ENCODE assay signal across 8 cellular contexts in genomic region chr5:112757468-112758208, GRCh38. TPM values are rescaled to one million over a fixed set of nuclear protein-coding genes. Genes with fewer than 3 reads are reported as not detected.
DNase-seq lines count a peak whose midpoint lies in the region; ATAC-seq, FAIRE-seq and TF ChIP-seq lines count a peak whose summit lies in the region.

No MANE protein-coding gene starts in this region.

- no peak for TF ChIP-seq POLR2A in endothelial cell of umbilical vein (IDR thresholded peaks at IDR 0.05; ENCODE audit: low read depth, low read length)

- no peaks in the 10 kb centered on the region for H3K9me3 Mint-ChIP-seq in activated CD8-positive, alpha-beta memory T cell treated with anti-CD3 and anti-CD28 coated beads, Interleukin-2, amount 10 ng/mL, durations not matched to agents 7 days and 5 days (ENCODE audit: low read depth)
- H3K9me3 Mint-ChIP-seq in naive B cell: no peaks in the 10 kb centered on the region

- H3K9me1 ChIP-seq in endothelial cell of umbilical vein (replicated peaks; ENCODE audit: control insufficient read depth, extremely low read depth, insufficient read depth, low read length): no peaks in the 10 kb centered on the region

- no peak overlapping the region for H3K4me3 Mint-ChIP-seq in activated CD8-positive, alpha-beta memory T cell treated with anti-CD3 and anti-CD28 coated beads, Interleukin-2, amount 10 ng/mL, durations not matched to agents 7 days and 5 days
- no peak overlapping the region for H3K4me3 Mint-ChIP-seq in naive B cell

- TF ChIP-seq CTCF in LNCAP (IDR thresholded peaks at IDR 0.05): peak; percentile 87
- peak; percentile 49 to 50 for TF ChIP-seq CTCF in endothelial cell of umbilical vein (IDR thresholded peaks at IDR 0.05; ENCODE audit: extremely low read depth in 1 of 2, insufficient read depth in 1 of 2, low read depth in 1 of 2, low read length in 2 of 2)

- peaks cover 2% of the 10 kb centered on the region for H3K4me1 Mint-ChIP-seq in activated CD8-positive, alpha-beta memory T cell treated with anti-CD3 and anti-CD28 coated beads, Interleukin-2, amount 10 ng/mL, durations not matched to agents 7 days and 5 days
- peaks cover 10 to 24% (median 12%) of the 10 kb centered on the region in 3 donors for H3K4me1 Mint-ChIP-seq in naive B cell

- DNase-seq in activated CD8-positive, alpha-beta memory T cell treated with anti-CD3 and anti-CD28 coated beads, Interleukin-2, amount 10 ng/mL, durations not matched to agents 7 days and 5 days: no peak
- DNase-seq in activated CD8-positive, alpha-beta memory T cell treated with anti-CD3 and anti-CD28 coated beads, Interleukin-2, amount 50 U/mL, for 4 hours: no peak
- DNase-seq in H4 (ENCODE audit: low spot score) (peak; percentile 66), SK-N-MC (ENCODE audit: low read depth, low spot score) (peak; percentile 30), endothelial cell of umbilical vein (ENCODE audit: low read depth, low spot score) (peak; percentile 78), naive B cell (peak; percentile 53)
- DNase-seq in stimulated activated CD4-positive, alpha-beta T cell treated with anti-CD3 and anti-CD28 coated beads, Interleukin-1b, Interleukin-23, amount 100 ng/mL, for 48 hours: no peak

- H3K4me2 ChIP-seq in endothelial cell of umbilical vein (ENCODE audit: insufficient read depth, low read length): no peak overlapping the region

- no TSS peak for BruUV-seq in endothelial cell of umbilical vein (replicated peaks; lab: Mats Ljungman, UMichigan)

- H3K79me2 ChIP-seq in endothelial cell of umbilical vein (ENCODE audit: control insufficient read depth, insufficient read depth, low read length): peaks cover 8% of the 10 kb centered on the region

- no peaks in the 10 kb centered on the region for H3K27me3 ChIP-seq in endothelial cell of umbilical vein (ENCODE audit: control insufficient read depth in 2 of 2, insufficient read depth in 2 of 2, low read length in 2 of 2)

- H4K20me1 ChIP-seq in endothelial cell of umbilical vein (replicated peaks; ENCODE audit: control insufficient read depth, extremely low read depth, insufficient read depth, low read length): peaks cover 4% of the 10 kb centered on the region

- H3K4me3 ChIP-seq in SK-N-MC: no peak overlapping the region
- H3K4me3 ChIP-seq in endothelial cell of umbilical vein (replicated peaks in 1 of 3; ENCODE audit: insufficient read depth in 1 of 3, low read depth in 1 of 3, low read length in 3 of 3): no peak overlapping the region

- H3K27ac Mint-ChIP-seq in activated CD8-positive, alpha-beta memory T cell treated with anti-CD3 and anti-CD28 coated beads, Interleukin-2, amount 10 ng/mL, durations not matched to agents 7 days and 5 days: peak overlapping the region; percentile 59
- peak overlapping the region in 4 of 6 donors; percentile 23 to 86 (median 51) for H3K27ac Mint-ChIP-seq in naive B cell

- CTCF ChIA-PET in activated CD8-positive, alpha-beta memory T cell treated with anti-CD3 and anti-CD28 coated beads, Interleukin-2, amount 10 ng/mL, durations not matched to agents 7 days and 5 days (lab: Charles Lee): interaction anchor here (0.6 to 4.0 kb wide), 36 partner anchors 9 to 597 kb away, joined by 3 to 27 read pairs (median 4); partner anchors contain the start of gene REEP5
- CTCF ChIA-PET in endothelial cell of umbilical vein (lab: Charles Lee): interaction anchor here (0.6 to 6.9 kb wide), 40 partner anchors 9 to 582 kb away, joined by 3 to 188 read pairs (median 4); partner anchors contain the start of genes APC and EPB41L4A

- H3K9me3 ChIP-seq in SK-N-MC (ENCODE audit: low read depth, low read length): no peaks in the 10 kb centered on the region
- no peaks in the 10 kb centered on the region for H3K9me3 ChIP-seq in endothelial cell of umbilical vein (replicated peaks; ENCODE audit: control insufficient read depth, insufficient read depth, low read length)

- H3K36me3 ChIP-seq in SK-N-MC (ENCODE audit: insufficient read depth, low read length) (no peaks in the 10 kb centered on the region), endothelial cell of umbilical vein (ENCODE audit: control insufficient read depth in 2 of 2, extremely low read depth in 1 of 2, insufficient read depth in 2 of 2, low read length in 2 of 2) (peaks cover 0 to 3% of the 10 kb centered on the region in 2 experiments)

- no peak overlapping the region for H2AFZ ChIP-seq in endothelial cell of umbilical vein (ENCODE audit: low read depth, low read length)

- dilution Hi-C loops in endothelial cell of umbilical vein (cut with MboI; ENCODE audit: extremely low pct_ligation_motif_present, low sequenced_read_pairs): no loop called here

- peak; percentile 55 for FAIRE-seq in endothelial cell of umbilical vein (lab: Jason Lieb, UNC)

- H3K27me3 Mint-ChIP-seq in activated CD8-positive, alpha-beta memory T cell treated with anti-CD3 and anti-CD28 coated beads, Interleukin-2, amount 10 ng/mL, durations not matched to agents 7 days and 5 days: no peaks in the 10 kb centered on the region
- no peaks in the 10 kb centered on the region for H3K27me3 Mint-ChIP-seq in naive B cell

- no peak overlapping the region for H3K27ac ChIP-seq in SK-N-MC
- no peak overlapping the region for H3K27ac ChIP-seq in endothelial cell of umbilical vein (ENCODE audit: insufficient read depth, low read depth, low read length)

- H3K36me3 Mint-ChIP-seq in activated CD8-positive, alpha-beta memory T cell treated with anti-CD3 and anti-CD28 coated beads, Interleukin-2, amount 10 ng/mL, durations not matched to agents 7 days and 5 days: peaks cover 2% of the 10 kb centered on the region
- peaks cover 0 to 18% of the 10 kb centered on the region in 2 donors for H3K36me3 Mint-ChIP-seq in naive B cell

- H3K9ac ChIP-seq in SK-N-MC (ENCODE audit: insufficient read length): no peak overlapping the region
- H3K9ac ChIP-seq in endothelial cell of umbilical vein (replicated peaks; ENCODE audit: extremely low read depth, insufficient read depth, low read length): no peak overlapping the region

- peak; percentile 77 for ATAC-seq in activated CD8-positive, alpha-beta memory T cell treated with anti-CD3 and anti-CD28 coated beads, Interleukin-2, amount 10 ng/mL, durations not matched to agents 7 days and 5 days
- peak; percentile 81 to 89 for ATAC-seq in naive B cell (ENCODE audit: low read depth in 2 of 2)

- H3K4me1 ChIP-seq in endothelial cell of umbilical vein (ENCODE audit: control insufficient read depth, extremely low read depth, insufficient read depth, low read length): peaks cover 3% of the 10 kb centered on the region

- intact Hi-C loops in endothelial cell of umbilical vein (cut with micrococcal nuclease): loop anchor here (1.0 to 5.0 kb wide), 6 partner anchors 50 to 849 kb away; no protein-coding TSS in a partner anchor

- POLR2A ChIA-PET in endothelial cell of umbilical vein (lab: Charles Lee): interaction anchor here (0.6 kb wide), 1 partner anchor 765 kb away, joined by 4 read pairs; no protein-coding TSS in a partner anchor

TF ChIP-seq in endothelial cell of umbilical vein, 7 proteins besides CTCF, POLR2A, EP300 and RAD21:
- no peak for TF ChIP-seq EZH2 (IDR thresholded peaks at IDR 0.05; ENCODE audit: borderline replicate concordance, low read depth, low read length, severe bottlenecking)
- TF ChIP-seq JUN (IDR thresholded peaks at IDR 0.05; ENCODE audit: borderline replicate concordance, insufficient read depth, insufficient read length, low read depth): no peak
TF ChIP-seq in endothelial cell of umbilical vein: peak in this region for 0.

RNA-seq across cellular contexts. Expression of gene APC, which starts 20.0 kb away (rescaled TPM):
- total RNA-seq in activated CD8-positive, alpha-beta memory T cell treated with anti-CD3 and anti-CD28 coated beads, Interleukin-2, amount 10 ng/mL, durations not matched to agents 7 days and 5 days: 10 to 100 TPM; 22.9 to 26.2 TPM
- 25.0 and 29.4 TPM in 2 replicates for total RNA-seq in H4 (2014; rRNA removed; shearing (Covaris generic))
- total RNA-seq in endothelial cell of umbilical vein: 39.6 and 42.0 TPM in 2 replicates
- polyA plus RNA-seq in endothelial cell of umbilical vein: 7.5 and 11.2 TPM in 2 replicates
- 8.3 TPM in 2 replicates for polyA plus RNA-seq in endothelial cell of umbilical vein (2011; cell fraction: cytosol; rRNA removed)
- polyA plus RNA-seq in endothelial cell of umbilical vein (2011; cell fraction: nucleus; rRNA removed): 25.2 and 28.4 TPM in 2 replicates
- polyA plus RNA-seq in endothelial cell of umbilical vein (2012): 14.3 and 24.7 TPM in 2 replicates
- 50.3 and 59.9 TPM in 2 replicates for polyA minus RNA-seq in endothelial cell of umbilical vein
- polyA minus RNA-seq in endothelial cell of umbilical vein (2011; cell fraction: cytosol; rRNA and poly(A)+ RNA removed): 29.3 TPM
- polyA minus RNA-seq in endothelial cell of umbilical vein (2011; cell fraction: nucleus; rRNA and poly(A)+ RNA removed): 76.9 and 77.9 TPM in 2 replicates
- polyA plus RNA-seq in naive B cell (ENCODE audit: low read depth in 6 of 6): 10 to 100 TPM; 18.3 to 47.4 (median 23.9) TPM

Comparison
In these comparisons a context has a peak if more than half of its experiments do, and no peak if none do; other contexts are left out.
1. DNase-seq: peak in H4 (single experiment), SK-N-MC (single experiment), endothelial cell of umbilical vein (single experiment) and naive B cell (single experiment); none in activated CD8-positive, alpha-beta memory T cell treated with anti-CD3 and anti-CD28 coated beads, Interleukin-2, amount 10 ng/mL, durations not matched to agents 7 days and 5 days (single experiment), activated CD8-positive, alpha-beta memory T cell treated with anti-CD3 and anti-CD28 coated beads, Interleukin-2, amount 50 U/mL, for 4 hours (single experiment) and stimulated activated CD4-positive, alpha-beta T cell treated with anti-CD3 and anti-CD28 coated beads, Interleukin-1b, Interleukin-23, amount 100 ng/mL, for 48 hours (single experiment).